Comparison of ENCODE assay signal across 14 cellular contexts in genomic region chr2:10372862-10373240, GRCh38.
"Had no signal": no experiment of that assay in that cellular context is flagged by ENCODE, and none has a peak within 500 bp of the region (broad histone marks: within the 10 kb centered on the region; RNA-seq: fewer than 3 reads in every experiment).

No MANE protein-coding gene starts in this region.

- H3K27me3 Mint-ChIP-seq: activated CD4-positive, alpha-beta memory T cell treated with anti-CD3 and anti-CD28 coated beads, Interleukin-2, amount 10 ng/mL, durations not matched to agents 7 days and 5 days had no signal

- H3K4me3 ChIP-seq: prostate gland, spleen, suprapubic skin had no signal

- ATAC-seq: left ventricle myocardium superior; stimulated activated naive CD8-positive, alpha-beta T cell treated with anti-CD3 and anti-CD28 coated beads, Interleukin-15, Interleukin-2, amounts not matched to agents 100 U/mL and 50 U/mL, for 24 hours had no signal

- H3K27ac Mint-ChIP-seq: activated CD4-positive, alpha-beta memory T cell treated with anti-CD3 and anti-CD28 coated beads, Interleukin-2, amount 10 ng/mL, durations not matched to agents 7 days and 5 days had no signal

- H3K27me3 ChIP-seq: neutrophil, spleen, suprapubic skin had no signal

- H3K4me1 ChIP-seq: suprapubic skin had no signal

- H3K9me3 ChIP-seq: neutrophil, prostate gland, spleen, suprapubic skin had no signal

- DNase-seq: activated CD4-positive, alpha-beta memory T cell treated with anti-CD3 and anti-CD28 coated beads, Interleukin-2, amount 10 ng/mL, durations not matched to agents 7 days and 5 days; activated CD4-positive, CD25-positive, alpha-beta regulatory T cell treated with anti-CD3 and anti-CD28 coated beads, Interleukin-2, amount 50 U/mL, for 72 hours; activated naive CD4-positive, alpha-beta T cell; cortex of kidney; erythroblast; hippocampal formation; left ventricle myocardium superior; spleen; stimulated activated CD4-positive, alpha-beta T cell treated with anti-CD3 and anti-CD28 coated beads, Interleukin-1b, Interleukin-23, amount 100 ng/mL, for 48 hours; stimulated activated naive CD8-positive, alpha-beta T cell treated with anti-CD3 and anti-CD28 coated beads, Interleukin-15, Interleukin-2, amounts not matched to agents 100 U/mL and 50 U/mL, for 24 hours had no signal

- H3K36me3 ChIP-seq: neutrophil, prostate gland, suprapubic skin had no signal

- FAIRE-seq: astrocyte had no signal

- H3K9me3 Mint-ChIP-seq: activated CD4-positive, alpha-beta memory T cell treated with anti-CD3 and anti-CD28 coated beads, Interleukin-2, amount 10 ng/mL, durations not matched to agents 7 days and 5 days had no signal

- H3K27ac ChIP-seq: neutrophil, prostate gland, spleen, suprapubic skin had no signal

- H3K4me3 Mint-ChIP-seq: activated CD4-positive, alpha-beta memory T cell treated with anti-CD3 and anti-CD28 coated beads, Interleukin-2, amount 10 ng/mL, durations not matched to agents 7 days and 5 days had no signal
